Comparison of ENCODE assay signal across 9 cellular contexts in genomic region chr13:31046711-31047279, GRCh38.
A peak's percentile ranks its signal among the peaks of the same experiment; 100 is the strongest.
DNase-seq lines count a peak whose midpoint lies in the region; ATAC-seq, FAIRE-seq and TF ChIP-seq lines count a peak whose summit lies in the region.
"Had no signal": no experiment of that assay in that cellular context is flagged by ENCODE, and none has a peak within 500 bp of the region (broad histone marks: within the 10 kb centered on the region; RNA-seq: fewer than 3 reads in every experiment).

No MANE protein-coding gene starts in this region.

- peaks cover 25% of the 10 kb centered on the region for H3K4me1 ChIP-seq in PC-9 (replicated peaks; ENCODE audit: insufficient read depth)
- peaks cover 0 to 6% of the 10 kb centered on the region in 2 donors for H3K4me1 ChIP-seq in small intestine (ENCODE audit: control insufficient read depth in 2 of 2, insufficient read depth in 1 of 2, low read depth in 1 of 2, low read length in 1 of 2)

- no peaks in the 10 kb centered on the region for H3K36me3 ChIP-seq in PC-9 (ENCODE audit: low read depth)
- no peaks in the 10 kb centered on the region for H3K36me3 ChIP-seq in small intestine (ENCODE audit: control insufficient read depth in 2 of 2, insufficient read depth in 2 of 2, low read length in 2 of 2)

- 0 out of 2 replicates have a peak overlapping the region, but pooled peaks have one; percentile 76 for H3K4me2 ChIP-seq in PC-9

- no peaks in the 10 kb centered on the region for H3K9me2 ChIP-seq in PC-9 (ENCODE audit: insufficient read depth)

- H3K9me3 ChIP-seq in PC-9 (ENCODE audit: insufficient read depth, low read depth) (no peaks in the 10 kb centered on the region), small intestine (ENCODE audit: control insufficient read depth, low read depth) (no peaks in the 10 kb centered on the region)

- H3F3A ChIP-seq in PC-9 (ENCODE audit: insufficient read depth, low read depth) = peaks cover 19% of the 10 kb centered on the region

- H3K4me1 Mint-ChIP-seq in stimulated activated naive CD8-positive, alpha-beta T cell treated with anti-CD3 and anti-CD28 coated beads, Interleukin-15, amount 100 ng/mL, for 72 hours = peaks cover 59% of the 10 kb centered on the region
- H3K4me1 Mint-ChIP-seq in osteocyte (ENCODE audit: unreplicated experiment) = peaks cover 22% of the 10 kb centered on the region

- no peaks in the 10 kb centered on the region for H3K79me2 ChIP-seq in PC-9 (ENCODE audit: low read depth)

- no peak overlapping the region for H2AFZ ChIP-seq in PC-9

- intact Hi-C loops in PC-9 (cut with micrococcal nuclease; ENCODE audit: unreplicated experiment) = loop anchor here (5.0 to 10.0 kb wide), 4 partner anchors 88 to 429 kb away; partner anchors contain the start of genes HSPH1 and USPL1

- no peak overlapping the region for H3K4me3 Mint-ChIP-seq in stimulated activated naive CD8-positive, alpha-beta T cell treated with anti-CD3 and anti-CD28 coated beads, Interleukin-15, amount 100 ng/mL, for 72 hours
- no peak overlapping the region for H3K4me3 Mint-ChIP-seq in osteocyte (ENCODE audit: unreplicated experiment)
- H3K4me3 Mint-ChIP-seq: nephron had no signal

- H3K36me3 Mint-ChIP-seq in osteocyte (ENCODE audit: unreplicated experiment) = no peaks in the 10 kb centered on the region

- H3K9me3 Mint-ChIP-seq in stimulated activated naive CD8-positive, alpha-beta T cell treated with anti-CD3 and anti-CD28 coated beads, Interleukin-15, amount 100 ng/mL, for 72 hours = no peaks in the 10 kb centered on the region
- H3K9me3 Mint-ChIP-seq in osteocyte (ENCODE audit: unreplicated experiment) = no peaks in the 10 kb centered on the region
- H3K9me3 Mint-ChIP-seq: nephron had no signal

- H3K27me3 ChIP-seq in PC-9 (ENCODE audit: insufficient read depth, low read depth) (no peaks in the 10 kb centered on the region), small intestine (ENCODE audit: control insufficient read depth in 2 of 2, insufficient read depth in 2 of 2, low read length in 2 of 2) (peaks cover 0 to 3% of the 10 kb centered on the region in 2 donors)

- FAIRE-seq in frontal cortex (lab: Jason Lieb, UNC) (no peak), small intestine (lab: Jason Lieb, UNC) (no peak)

- H3K4me3 ChIP-seq in PC-9 = no peak overlapping the region
- H3K4me3 ChIP-seq in small intestine (ENCODE audit: low read depth in 1 of 2, low read length in 2 of 2) = no peak overlapping the region

- H4K20me1 ChIP-seq in PC-9 (ENCODE audit: insufficient read depth) = no peaks in the 10 kb centered on the region

- DNase-seq in NCI-H1092 (lab: John Stamatoyannopoulos, UW) (peak; percentile 87), PC-9 (no peak), frontal cortex (ENCODE audit: low spot score in 2 of 2) (peak; percentile 21 to 25), small intestine (peak; percentile 48), osteocyte (ENCODE audit: extremely low spot score, unreplicated experiment) (no peak)
- DNase-seq in stimulated activated naive CD8-positive, alpha-beta T cell treated with anti-CD3 and anti-CD28 coated beads, Interleukin-15, amount 100 ng/mL, for 72 hours = no peak
- no peak for DNase-seq in effector CD8-positive, alpha-beta T cell (lab: John Stamatoyannopoulos, UW)

- H3K27ac ChIP-seq in PC-9 (peak overlapping the region; percentile 96), small intestine (ENCODE audit: low read depth in 1 of 2, low read length in 1 of 2) (no peak overlapping the region)

- H3K27me3 Mint-ChIP-seq in stimulated activated naive CD8-positive, alpha-beta T cell treated with anti-CD3 and anti-CD28 coated beads, Interleukin-15, amount 100 ng/mL, for 72 hours = peaks cover 36% of the 10 kb centered on the region
- H3K27me3 Mint-ChIP-seq in osteocyte (ENCODE audit: unreplicated experiment) = no peaks in the 10 kb centered on the region

- no peak for TF ChIP-seq CTCF in PC-9 (conservative IDR thresholded peaks at IDR 0.05)
- TF ChIP-seq CTCF in osteocyte (IDR thresholded peaks at IDR 0.05) = no peak

- CTCF ChIA-PET in PC-9 (lab: Charles Lee) = no interaction called here

- ATAC-seq in stimulated activated naive CD8-positive, alpha-beta T cell treated with anti-CD3 and anti-CD28 coated beads, Interleukin-15, amount 100 ng/mL, for 72 hours = no peak
- no peak for ATAC-seq in GM19395 (IDR thresholded peaks at IDR 0.05; ENCODE audit: unreplicated experiment)

- no TSS peak for BruUV-seq in PC-9 (replicated peaks; lab: Mats Ljungman, UMichigan)

- 42 to 54% (median 45%) methylated on average over 16 of the region's 16 CpGs for WGBS in small intestine, 3 donors

- POLR2A ChIA-PET in PC-9 (lab: Charles Lee; ENCODE audit: unreplicated experiment) = no interaction called here

- no peak overlapping the region for H3K27ac Mint-ChIP-seq in stimulated activated naive CD8-positive, alpha-beta T cell treated with anti-CD3 and anti-CD28 coated beads, Interleukin-15, amount 100 ng/mL, for 72 hours
- no peak overlapping the region for H3K27ac Mint-ChIP-seq in osteocyte (ENCODE audit: unreplicated experiment)
- H3K27ac Mint-ChIP-seq: nephron had no signal

Comparison
In these comparisons a context has a peak if more than half of its experiments do, and no peak if none do; other contexts are left out.
1. DNase-seq: peak in NCI-H1092 (single experiment), frontal cortex (2 of 2) and small intestine (single experiment); none in PC-9 (0 of 2), stimulated activated naive CD8-positive, alpha-beta T cell treated with anti-CD3 and anti-CD28 coated beads, Interleukin-15, amount 100 ng/mL, for 72 hours (0 of 2), osteocyte (single experiment) and effector CD8-positive, alpha-beta T cell (single experiment).